ENCODE assay signal across 8 cellular contexts in the genomic region with DNA sequence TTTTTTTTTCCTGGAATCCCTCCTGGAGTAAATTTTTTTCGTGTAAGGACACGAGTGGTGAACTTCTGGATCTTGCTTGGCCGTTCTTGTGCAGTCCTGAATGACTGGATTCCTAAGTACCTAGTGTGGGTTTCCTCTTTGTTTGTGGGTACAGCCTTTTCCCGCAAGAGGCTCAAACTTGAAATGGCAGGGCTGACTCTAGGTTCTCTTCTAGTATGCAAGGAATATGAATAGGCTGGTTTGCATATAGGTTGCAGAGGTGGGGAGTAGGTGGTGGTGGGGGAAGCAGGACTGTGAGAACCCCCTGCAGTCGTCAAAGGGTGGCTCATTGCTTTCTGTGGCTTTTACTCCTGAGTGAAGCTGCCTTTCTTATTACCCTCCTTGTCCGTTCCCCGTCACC. TPM values are rescaled to one million over a fixed set of nuclear protein-coding genes. Genes with fewer than 3 reads are reported as not detected.
DNase-seq lines count a peak whose midpoint lies in the region; ATAC-seq and TF ChIP-seq lines count a peak whose summit lies in the region.

No MANE protein-coding gene starts in this region.

- no peak for TF ChIP-seq EP300 in upper lobe of left lung (IDR thresholded peaks at IDR 0.05)

- H3K27me3 ChIP-seq in skeletal muscle tissue (ENCODE audit: control insufficient read depth in 3 of 3, insufficient read depth in 3 of 3, low read length in 3 of 3) = no peaks in the 10 kb centered on the region
- no peaks in the 10 kb centered on the region for H3K27me3 ChIP-seq in upper lobe of left lung
- no peaks in the 10 kb centered on the region for H3K27me3 ChIP-seq in WERI-Rb-1 (ENCODE audit: insufficient read depth, low read depth, severe bottlenecking)

- H3K4me3 ChIP-seq in skeletal muscle tissue (ENCODE audit: low read length in 3 of 3) (no peak overlapping the region), upper lobe of left lung (no peak overlapping the region), WERI-Rb-1 (ENCODE audit: low read depth, low read length) (no peak overlapping the region)

- no peak for TF ChIP-seq CTCF in upper lobe of left lung (IDR thresholded peaks at IDR 0.05)
- no peak for TF ChIP-seq CTCF in WERI-Rb-1 (IDR thresholded peaks at IDR 0.05; ENCODE audit: low read depth, low read length)

- peak; percentile 68 for ATAC-seq in GM18861 (IDR thresholded peaks at IDR 0.05; ENCODE audit: unreplicated experiment)
- ATAC-seq in HG02884 (IDR thresholded peaks at IDR 0.05; ENCODE audit: unreplicated experiment) = peak; percentile 85
- ATAC-seq in upper lobe of left lung (ENCODE audit: low FRiP score in 2 of 2) = no peak

- H3K9me3 ChIP-seq in skeletal muscle tissue (ENCODE audit: control insufficient read depth in 3 of 3, low read length in 3 of 3) (no peaks in the 10 kb centered on the region), upper lobe of left lung (no peaks in the 10 kb centered on the region), WERI-Rb-1 (ENCODE audit: severe bottlenecking) (no peaks in the 10 kb centered on the region)

- no peak for TF ChIP-seq POLR2A in upper lobe of left lung (IDR thresholded peaks at IDR 0.05)

- peak overlapping the region; percentile 28 for H3K27ac ChIP-seq in skeletal muscle tissue (ENCODE audit: low read depth, low read length)
- no peak overlapping the region for H3K27ac ChIP-seq in upper lobe of left lung
- H3K27ac ChIP-seq in WERI-Rb-1 = no peak overlapping the region

- H3K36me3 ChIP-seq in skeletal muscle tissue (ENCODE audit: control insufficient read depth in 3 of 3, insufficient read depth in 3 of 3, low read length in 3 of 3) = no peaks in the 10 kb centered on the region
- H3K36me3 ChIP-seq in upper lobe of left lung = no peaks in the 10 kb centered on the region
- H3K36me3 ChIP-seq in WERI-Rb-1 = peaks cover 26% of the 10 kb centered on the region

- H3K4me1 ChIP-seq in skeletal muscle tissue (ENCODE audit: control insufficient read depth in 3 of 3, insufficient read depth in 3 of 3, low read length in 3 of 3) (peaks cover 17 to 45% (median 22%) of the 10 kb centered on the region in 3 donors), upper lobe of left lung (peaks cover 16 to 33% (median 23%) of the 10 kb centered on the region in 4 donors)

- H3K9ac ChIP-seq in skeletal muscle tissue (ENCODE audit: low read depth in 1 of 3, low read length in 3 of 3) = no peak overlapping the region

- peak; percentile 53 for DNase-seq in activated CD8-positive, alpha-beta memory T cell treated with anti-CD3 and anti-CD28 coated beads, Interleukin-2, amount 50 U/mL, for 4 hours
- DNase-seq in KG1 (lab: John Stamatoyannopoulos, UW) (no peak), upper lobe of left lung (no peak), WERI-Rb-1 (no peak), anterior cingulate cortex (lab: John Stamatoyannopoulos, UW) (no peak)

- WGBS in upper lobe of left lung, 2 donors = 54 to 71% methylated on average over 7 of the region's 7 CpGs

RNA-seq across cellular contexts. Expression of a gene that starts 13.6 kb away (rescaled TPM):
- total RNA-seq in skeletal muscle tissue (100 TPM), upper lobe of left lung (10 to 100 TPM; 29.3 to 55.5 (median 47.7) TPM)

RNA-seq across cellular contexts. Expression of a gene that starts 43.9 kb away (rescaled TPM):
- under 0.01 TPM for total RNA-seq in skeletal muscle tissue
- total RNA-seq in upper lobe of left lung = under 1 TPM in 2 of 6 donors, not detected in 4; 0.52 to 0.94 TPM

Comparison
In these comparisons a context has a peak if more than half of its experiments do, and no peak if none do; other contexts are left out.
1. ATAC-seq: peak in GM18861 (single experiment) and HG02884 (single experiment); none in upper lobe of left lung (0 of 2).